Comparison of ENCODE assay signal across 10 cellular contexts in the genomic region with DNA sequence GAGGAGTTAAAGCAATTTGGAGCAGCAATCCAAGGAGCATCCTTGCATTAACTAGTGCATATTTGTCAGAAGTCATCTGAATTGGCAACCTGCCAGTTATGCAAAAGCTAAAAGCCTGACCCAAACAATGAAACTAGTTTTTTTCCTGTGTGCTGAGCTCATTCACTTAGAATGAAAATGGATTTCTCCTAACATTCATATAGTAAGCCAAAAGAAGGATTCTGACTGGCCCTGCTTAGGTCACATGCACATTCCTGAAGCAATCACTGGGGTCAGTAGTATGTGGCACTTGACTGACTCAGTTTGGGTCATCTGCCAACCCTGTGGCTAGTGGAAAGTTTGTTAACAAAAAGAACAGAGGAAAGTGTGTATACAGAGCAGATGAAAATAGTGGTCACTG. TPM values are rescaled to one million over a fixed set of nuclear protein-coding genes. Genes with fewer than 3 reads are reported as not detected.
DNase-seq lines count a peak whose midpoint lies in the region; ATAC-seq and TF ChIP-seq lines count a peak whose summit lies in the region.
"Had no signal": no experiment of that assay in that cellular context is flagged by ENCODE, and none has a peak within 500 bp of the region (broad histone marks: within the 10 kb centered on the region; RNA-seq: fewer than 3 reads in every experiment).

No MANE protein-coding gene starts in this region.

- H3K27me3 Mint-ChIP-seq in MCF 10A (ENCODE audit: insufficient read depth, unreplicated experiment) (no peaks in the 10 kb centered on the region), nephron progenitor cell (ENCODE audit: low read depth, poor library complexity) (no peaks in the 10 kb centered on the region)

- intact Hi-C loops in MCF 10A (cut with micrococcal nuclease) (no loop called here), breast epithelium (cut with DNase I; ENCODE audit: low total_unique reads) (no loop called here)

- POLR2A ChIA-PET in MCF 10A (lab: Yijun Ruan, JAX), result interaction anchor here (0.6 to 1.7 kb wide), 3 partner anchors 10 to 484 kb away, joined by 3 to 4 read pairs (median 3); no protein-coding TSS in a partner anchor

- TF ChIP-seq CTCF in MCF 10A (IDR thresholded peaks at IDR 0.05; ENCODE audit: unreplicated experiment), result no peak
- TF ChIP-seq CTCF in breast epithelium (IDR thresholded peaks at IDR 0.05), result no peak
- no peak for TF ChIP-seq CTCF in RWPE2 (IDR thresholded peaks at IDR 0.05; ENCODE audit: poor library complexity, severe bottlenecking)
- TF ChIP-seq CTCF in nephron progenitor cell (IDR thresholded peaks at IDR 0.05), result no peak

- H3K4me1 ChIP-seq in breast epithelium (no peaks in the 10 kb centered on the region), RWPE2 (ENCODE audit: insufficient read depth, poor library complexity, severe bottlenecking) (no peaks in the 10 kb centered on the region)

- no peaks in the 10 kb centered on the region for H3K36me3 Mint-ChIP-seq in MCF 10A (ENCODE audit: insufficient read depth, unreplicated experiment)
- H3K36me3 Mint-ChIP-seq in nephron progenitor cell (ENCODE audit: low read depth), result no peaks in the 10 kb centered on the region
- H3K36me3 Mint-ChIP-seq: CD4-positive, alpha-beta memory T cell had no signal

- CTCF ChIA-PET in MCF 10A (lab: Yijun Ruan, JAX), result interaction anchor here (0.6 to 1.2 kb wide), 5 partner anchors 11 to 1404 kb away, joined by 3 read pairs; no protein-coding TSS in a partner anchor

- BruUV-seq in MCF 10A (replicated peaks; lab: Mats Ljungman, UMichigan), result no TSS peak

- H3K27me3 ChIP-seq in breast epithelium (no peaks in the 10 kb centered on the region), RWPE2 (ENCODE audit: insufficient read depth, poor library complexity, severe bottlenecking) (no peaks in the 10 kb centered on the region)

- H3K27ac Mint-ChIP-seq in MCF 10A (ENCODE audit: low read depth, unreplicated experiment) (no peak overlapping the region), nephron progenitor cell (no peak overlapping the region)
- H3K27ac Mint-ChIP-seq: CD4-positive, alpha-beta memory T cell had no signal

- no peaks in the 10 kb centered on the region for H3K36me3 ChIP-seq in breast epithelium
- H3K36me3 ChIP-seq in RWPE2 (ENCODE audit: low read depth), result no peaks in the 10 kb centered on the region

- TF ChIP-seq POLR2A in breast epithelium (IDR thresholded peaks at IDR 0.05), result no peak

- DNase-seq in MCF 10A (ENCODE audit: unreplicated experiment), result peak; percentile 78
- no peak for DNase-seq in breast epithelium (ENCODE audit: low spot score in 2 of 2)
- no peak for DNase-seq in RWPE2 (ENCODE audit: low spot score)
- peak; percentile 99 for DNase-seq in foreskin melanocyte
- DNase-seq in superior temporal gyrus (ENCODE audit: extremely low spot score), result peak; percentile 36
- DNase-seq in SIG-M5 treated with dmso at 0.1 percent for 504 hours (lab: John Stamatoyannopoulos, UW; ENCODE audit: unreplicated experiment), result no peak
- DNase-seq in SKM-1 (lab: John Stamatoyannopoulos, UW; ENCODE audit: unreplicated experiment), result no peak
- no peak for DNase-seq in nephron progenitor cell
- DNase-seq: CD4-positive, alpha-beta memory T cell had no signal

- no peak overlapping the region for H3K4me3 Mint-ChIP-seq in MCF 10A (ENCODE audit: unreplicated experiment)
- no peak overlapping the region for H3K4me3 Mint-ChIP-seq in nephron progenitor cell
- H3K4me3 Mint-ChIP-seq: CD4-positive, alpha-beta memory T cell had no signal

- ATAC-seq in RWPE2 (ENCODE audit: low read depth), result peak; percentile 81
- ATAC-seq: Panc1 had no signal

- H3K9me3 Mint-ChIP-seq in MCF 10A (ENCODE audit: unreplicated experiment) (no peaks in the 10 kb centered on the region), nephron progenitor cell (peaks cover 11% of the 10 kb centered on the region)

- H3K9me3 ChIP-seq in breast epithelium, result peaks cover 0 to 10% of the 10 kb centered on the region in 2 donors
- H3K9me3 ChIP-seq in RWPE2 (ENCODE audit: severe bottlenecking), result no peaks in the 10 kb centered on the region

- H3K27ac ChIP-seq in breast epithelium (no peak overlapping the region), RWPE2 (ENCODE audit: poor library complexity, severe bottlenecking) (no peak overlapping the region)

- no peaks in the 10 kb centered on the region for H3K4me1 Mint-ChIP-seq in MCF 10A (ENCODE audit: insufficient read depth, unreplicated experiment)
- peaks cover 4% of the 10 kb centered on the region for H3K4me1 Mint-ChIP-seq in nephron progenitor cell

- H3K4me3 ChIP-seq in breast epithelium (no peak overlapping the region), RWPE2 (ENCODE audit: severe bottlenecking) (no peak overlapping the region)

RNA-seq across cellular contexts. Expression of a gene that starts 30.5 kb away (rescaled TPM):
- total RNA-seq in MCF 10A (2022), result 21.7 and 22.4 TPM in 2 replicates
- 1 to 10 TPM; 7.5 to 9.1 (median 8.5) TPM for total RNA-seq in breast epithelium

RNA-seq across cellular contexts. Expression of a gene that starts 37.1 kb away (rescaled TPM):
- total RNA-seq in MCF 10A (2022) (36.6 and 45.4 TPM in 2 replicates), breast epithelium (10 to 100 TPM; 29.8 to 53.3 (median 41.0) TPM)

Comparison
In these comparisons a context has a peak if more than half of its experiments do, and no peak if none do; other contexts are left out.
1. DNase-seq: peak in MCF 10A (single experiment), foreskin melanocyte (single experiment) and superior temporal gyrus (single experiment); none in breast epithelium (0 of 2), RWPE2 (single experiment), SIG-M5 treated with dmso at 0.1 percent for 504 hours (single experiment), SKM-1 (single experiment) and nephron progenitor cell (single experiment).